Comparison of ENCODE assay signal across 1 cellular context in the genomic region with DNA sequence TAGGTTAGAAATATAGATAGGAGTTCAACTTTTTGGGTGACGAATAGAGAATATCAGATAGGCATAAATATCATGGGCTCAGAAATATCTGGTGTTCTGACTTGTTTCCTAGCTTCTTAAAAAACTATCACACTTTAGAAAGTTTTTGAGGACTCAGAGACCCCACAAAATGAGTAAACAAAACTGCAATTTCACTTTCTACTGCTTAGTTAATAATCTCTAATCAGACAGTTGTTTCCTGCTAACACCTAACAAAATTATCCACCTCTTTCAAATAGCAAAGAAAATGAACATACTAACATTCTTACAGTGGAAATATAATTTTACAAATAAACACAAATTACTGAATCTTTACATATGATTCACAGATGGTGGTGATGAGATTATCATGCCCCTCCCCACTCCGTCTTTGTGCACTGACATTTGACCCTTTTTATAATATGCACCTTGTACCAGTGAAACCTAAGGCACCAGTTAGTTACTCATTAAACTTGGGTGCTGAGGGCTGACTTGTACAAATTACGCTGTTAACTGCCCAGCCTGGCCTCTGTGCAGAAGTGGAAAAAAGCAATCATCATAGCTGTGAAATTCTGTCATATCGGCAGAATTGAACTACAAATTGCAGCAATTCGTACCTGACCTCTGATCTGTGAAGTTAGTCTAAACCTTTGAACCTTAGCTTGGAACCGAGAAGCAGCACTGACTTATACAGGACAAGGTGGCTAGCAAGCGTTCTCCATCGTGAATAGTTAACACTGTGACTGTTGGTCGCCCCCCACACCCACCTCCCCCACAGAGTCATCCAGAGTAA.
TF ChIP-seq lines count a peak whose summit lies in the region.

No MANE protein-coding gene starts in this region.

TF ChIP-seq in IMR-90, 13 proteins besides CTCF, POLR2A, EP300 and RAD21 (continued from another document):
- no peak for TF ChIP-seq USF2 (IDR thresholded peaks at IDR 0.05; ENCODE audit: low read depth, low read length)
